Comparison of ENCODE assay signal across 9 cellular contexts in genomic region chr9:98721643-98722042, GRCh38. TPM values are rescaled to one million over a fixed set of nuclear protein-coding genes. Genes with fewer than 3 reads are reported as not detected.
"Had no signal": no experiment of that assay in that cellular context is flagged by ENCODE, and none has a peak within 500 bp of the region (broad histone marks: within the 10 kb centered on the region; RNA-seq: fewer than 3 reads in every experiment).

No MANE protein-coding gene starts in this region.

- H3K4me3 ChIP-seq: GM12878 had no signal

- ATAC-seq: GM12878 had no signal

- DNase-seq: GDM1, GF-D8 had no signal

- FAIRE-seq: G401.6, GM12878, GM12891, GM12892, GM18507, GM19239 had no signal

RNA-seq across cellular contexts. Expression of gene GABBR2, which starts 12.9 kb away (rescaled TPM):
- total RNA-seq: G401 had no signal
